2 cellular contexts compared by ENCODE assay signal in genomic region chr1:200115532-200115931, GRCh38.
TF ChIP-seq lines count a peak whose summit lies in the region.

No MANE protein-coding gene starts in this region.

TF ChIP-seq in HepG2, 621 proteins besides CTCF, POLR2A, EP300 and RAD21:
- TF ChIP-seq ZZZ3 (CRISPR knock-in tag; IDR thresholded peaks at IDR 0.05; ENCODE audit: borderline replicate concordance) (no peak), PBX2 (CRISPR knock-in tag; IDR thresholded peaks at IDR 0.05) (no peak)
TF ChIP-seq in HepG2: peak in this region for 0.

TF ChIP-seq in GM23338, 12 proteins besides CTCF, POLR2A, EP300 and RAD21:
- no peak for TF ChIP-seq EZH2 (IDR thresholded peaks at IDR 0.05; ENCODE audit: low read depth, unreplicated experiment)
- TF ChIP-seq ZNF114 (CRISPR knock-in tag; IDR thresholded peaks at IDR 0.05) = no peak
- no peak for TF ChIP-seq REST (IDR thresholded peaks at IDR 0.05; ENCODE audit: unreplicated experiment)
TF ChIP-seq in GM23338: peak in this region for 0.
